ENCODE assay signal across 18 cellular contexts in genomic region chr2:85795331-85796045, GRCh38. TPM values are rescaled to one million over a fixed set of nuclear protein-coding genes. Genes with fewer than 3 reads are reported as not detected.
DNase-seq lines count a peak whose midpoint lies in the region; ATAC-seq and TF ChIP-seq lines count a peak whose summit lies in the region.
"Had no signal": no experiment of that assay in that cellular context is flagged by ENCODE, and none has a peak within 500 bp of the region (broad histone marks: within the 10 kb centered on the region; RNA-seq: fewer than 3 reads in every experiment).

No MANE protein-coding gene starts in this region.

- H3K4me3 ChIP-seq in right atrium auricular region, result no peak overlapping the region
- no peak overlapping the region for H3K4me3 ChIP-seq in upper lobe of right lung
- H3K4me3 ChIP-seq: lung had no signal

- ATAC-seq in sciatic nerve (peak; percentile 1), upper lobe of right lung (no peak), GM21390 (IDR thresholded peaks at IDR 0.05; ENCODE audit: unreplicated experiment) (no peak)
- ATAC-seq in effector memory CD8-positive, alpha-beta T cell (replicated peaks), result no peak

- H3K9me3 Mint-ChIP-seq in effector memory CD8-positive, alpha-beta T cell, result no peaks in the 10 kb centered on the region
- H3K9me3 Mint-ChIP-seq: T-helper 1 cell treated with Interleukin-12 subunit alpha and Interleukin-12 subunit beta and Interleukin-4 antibody, amounts not matched to agents 30 μg/mL and 1 μg/mL, for 36 hours had no signal

- no peak overlapping the region for H3K4me3 Mint-ChIP-seq in effector memory CD8-positive, alpha-beta T cell
- H3K4me3 Mint-ChIP-seq: activated naive CD8-positive, alpha-beta T cell; T-helper 1 cell treated with Interleukin-12 subunit alpha and Interleukin-12 subunit beta and Interleukin-4 antibody, amounts not matched to agents 30 μg/mL and 1 μg/mL, for 36 hours had no signal

- DNase-seq in DMS 273 (lab: John Stamatoyannopoulos, UW; ENCODE audit: unreplicated experiment) (peak; percentile 69), DMS 273 treated with DMSO at 0.1 percent for 48 hours (lab: John Stamatoyannopoulos, UW) (no peak), right atrium auricular region (ENCODE audit: low spot score) (no peak), sciatic nerve (ENCODE audit: low spot score) (no peak), upper lobe of right lung (peak; percentile 62), NCI-H2171 (lab: John Stamatoyannopoulos, UW) (no peak)
- DNase-seq in effector memory CD8-positive, alpha-beta T cell, result no peak
- DNase-seq: activated CD4-positive, CD25-positive, alpha-beta regulatory T cell treated with anti-CD3 and anti-CD28 coated beads, Interleukin-2, amount 50 U/mL, for 72 hours; cortex of kidney; NCI-H1930; NCI-H774 had no signal

- no peaks in the 10 kb centered on the region for H3K36me3 Mint-ChIP-seq in effector memory CD8-positive, alpha-beta T cell (ENCODE audit: insufficient read depth)
- H3K36me3 Mint-ChIP-seq: activated naive CD8-positive, alpha-beta T cell had no signal

- no peak overlapping the region for H3K27ac Mint-ChIP-seq in effector memory CD8-positive, alpha-beta T cell
- H3K27ac Mint-ChIP-seq: activated naive CD8-positive, alpha-beta T cell; T-helper 1 cell treated with Interleukin-12 subunit alpha and Interleukin-12 subunit beta and Interleukin-4 antibody, amounts not matched to agents 30 μg/mL and 1 μg/mL, for 36 hours had no signal

- peaks cover 65 to 83% of the 10 kb centered on the region in 2 donors for H3K27me3 Mint-ChIP-seq in effector memory CD8-positive, alpha-beta T cell

- H3K36me3 ChIP-seq in right atrium auricular region (no peaks in the 10 kb centered on the region), upper lobe of right lung (no peaks in the 10 kb centered on the region)
- H3K36me3 ChIP-seq: neutrophil had no signal

- H3K4me1 Mint-ChIP-seq in effector memory CD8-positive, alpha-beta T cell (ENCODE audit: low read depth in 2 of 2), result peaks cover 0 to 2% of the 10 kb centered on the region in 2 donors

- TF ChIP-seq CTCF in right atrium auricular region (IDR thresholded peaks at IDR 0.05) (no peak), upper lobe of right lung (IDR thresholded peaks at IDR 0.05) (no peak)

- peaks cover 0 to 86% of the 10 kb centered on the region in 2 donors for H3K4me1 ChIP-seq in right atrium auricular region
- H3K4me1 ChIP-seq in upper lobe of right lung, result peaks cover 61% of the 10 kb centered on the region

- H3K27me3 ChIP-seq in right atrium auricular region, result no peaks in the 10 kb centered on the region
- no peaks in the 10 kb centered on the region for H3K27me3 ChIP-seq in upper lobe of right lung
- H3K27me3 ChIP-seq: neutrophil had no signal

- no peaks in the 10 kb centered on the region for H3K9me3 ChIP-seq in right atrium auricular region
- no peaks in the 10 kb centered on the region for H3K9me3 ChIP-seq in upper lobe of right lung
- H3K9me3 ChIP-seq: neutrophil had no signal

- intact Hi-C loops in sciatic nerve (cut with DNase I) (no loop called here), upper lobe of right lung (cut with DNase I) (no loop called here)

- H3K27ac ChIP-seq in right atrium auricular region, result peak overlapping the region; percentile 32 to 69
- H3K27ac ChIP-seq in upper lobe of right lung, result peak overlapping the region; percentile 45
- H3K27ac ChIP-seq: 22Rv1, C4-2B, neutrophil had no signal

RNA-seq across cellular contexts. Expression of gene ATOH8, which starts 41.7 kb away (rescaled TPM):
- total RNA-seq in right atrium auricular region, result 100 to 1,000 TPM in 1 of 2 donors, 10 to 100 TPM in 1; 35.1 to 116 TPM
- 57.2 TPM for total RNA-seq in sciatic nerve
- total RNA-seq in upper lobe of right lung, result 93.6 TPM

Comparison
In these comparisons a context has a peak if more than half of its experiments do, and no peak if none do; other contexts are left out.
1. DNase-seq: peak in DMS 273 (single experiment) and upper lobe of right lung (single experiment); none in DMS 273 treated with DMSO at 0.1 percent for 48 hours (single experiment), right atrium auricular region (single experiment), sciatic nerve (single experiment), NCI-H2171 (single experiment) and effector memory CD8-positive, alpha-beta T cell (0 of 3).